In genomic region chr5:151680944-151681427, GRCh38 we compare ENCODE assay signal across 13 cellular contexts. TPM values are rescaled to one million over a fixed set of nuclear protein-coding genes. Genes with fewer than 3 reads are reported as not detected.
DNase-seq lines count a peak whose midpoint lies in the region; ATAC-seq and TF ChIP-seq lines count a peak whose summit lies in the region.
"Had no signal": no experiment of that assay in that cellular context is flagged by ENCODE, and none has a peak within 500 bp of the region (broad histone marks: within the 10 kb centered on the region; RNA-seq: fewer than 3 reads in every experiment).

No MANE protein-coding gene starts in this region.

- no peak overlapping the region for H2AFZ ChIP-seq in osteoblast (ENCODE audit: low read length)

- TF ChIP-seq POLR2A in adrenal gland (IDR thresholded peaks at IDR 0.05) (no peak), gastroesophageal sphincter (IDR thresholded peaks at IDR 0.05) (no peak), upper lobe of left lung (IDR thresholded peaks at IDR 0.05) (no peak)

- DNase-seq in adrenal gland (no peak), osteoblast (ENCODE audit: insufficient read length, low spot score, missing footprints) (no peak), upper lobe of left lung (no peak), NCI-H510A (lab: John Stamatoyannopoulos, UW) (no peak)
- DNase-seq: activated CD4-positive, alpha-beta T cell treated with anti-CD3 and anti-CD28 coated beads, Interleukin-2, amount 50 U/mL, for 4 hours; cortex of kidney; NCI-H2029; small intestine; T-helper 17 cell had no signal

- H3K4me1 ChIP-seq in adrenal gland (replicated peaks in 1 of 2), result peaks cover 87 to 90% of the 10 kb centered on the region in 2 donors
- peaks cover 15 to 100% (median 60%) of the 10 kb centered on the region in 3 donors for H3K4me1 ChIP-seq in gastroesophageal sphincter
- H3K4me1 ChIP-seq in osteoblast (ENCODE audit: insufficient read depth, low read length), result peaks cover 87% of the 10 kb centered on the region
- peaks cover 71 to 78% (median 76%) of the 10 kb centered on the region in 4 donors for H3K4me1 ChIP-seq in upper lobe of left lung

- H3K27me3 ChIP-seq in adrenal gland, result no peaks in the 10 kb centered on the region
- no peaks in the 10 kb centered on the region for H3K27me3 ChIP-seq in gastroesophageal sphincter
- no peaks in the 10 kb centered on the region for H3K27me3 ChIP-seq in osteoblast (ENCODE audit: insufficient read depth, low read length)
- no peaks in the 10 kb centered on the region for H3K27me3 ChIP-seq in upper lobe of left lung

- H3K36me3 ChIP-seq in adrenal gland (replicated peaks in 1 of 2), result peaks cover 0 to 13% of the 10 kb centered on the region in 2 donors
- no peaks in the 10 kb centered on the region for H3K36me3 ChIP-seq in gastroesophageal sphincter
- peaks cover 90% of the 10 kb centered on the region for H3K36me3 ChIP-seq in osteoblast (ENCODE audit: insufficient read depth, low read length)
- H3K36me3 ChIP-seq in upper lobe of left lung, result peaks cover 0 to 26% (median 2%) of the 10 kb centered on the region in 4 donors

- intact Hi-C loops in adrenal gland (cut with DNase I), result no loop called here

- no peak for ATAC-seq in gastroesophageal sphincter
- ATAC-seq in upper lobe of left lung (ENCODE audit: low FRiP score in 2 of 2), result no peak
- no peak for ATAC-seq in GM18907 (IDR thresholded peaks at IDR 0.05; ENCODE audit: unreplicated experiment)
- no peak for ATAC-seq in GM21717 (IDR thresholded peaks at IDR 0.05; ENCODE audit: unreplicated experiment)
- ATAC-seq: T-helper 17 cell had no signal

- WGBS in adrenal gland, 4 donors, result 61 to 68% (median 62%) methylated on average over 4 to 5 of the region's 5 CpGs
- WGBS in gastroesophageal sphincter (ENCODE audit: low coverage in 1 of 2), 2 donors, result 59 to 83% methylated on average over 2 to 3 of the region's 5 CpGs
- WGBS in upper lobe of left lung, 2 donors, result 58 to 80% methylated on average over 4 to 5 of the region's 5 CpGs

- H4K20me1 ChIP-seq in osteoblast (ENCODE audit: insufficient read depth, low read length), result peaks cover 94% of the 10 kb centered on the region

- H3K9me3 ChIP-seq in adrenal gland (replicated peaks in 1 of 3) (no peaks in the 10 kb centered on the region), gastroesophageal sphincter (no peaks in the 10 kb centered on the region), osteoblast (ENCODE audit: low read depth, low read length) (no peaks in the 10 kb centered on the region), upper lobe of left lung (no peaks in the 10 kb centered on the region)

- peak overlapping the region; percentile 99 for H3K4me2 ChIP-seq in osteoblast (ENCODE audit: insufficient read depth, low read length)
- H3K4me2 ChIP-seq: KMS-11 had no signal

- peak overlapping the region in 3 of 5 donors; percentile 82 to 86 (median 85) for H3K27ac ChIP-seq in adrenal gland
- H3K27ac ChIP-seq in gastroesophageal sphincter, result peak overlapping the region in 3 of 4 donors; percentile 66 to 86 (median 84)
- H3K27ac ChIP-seq in osteoblast (ENCODE audit: low read depth, low read length), result peak overlapping the region; percentile 89
- H3K27ac ChIP-seq in upper lobe of left lung, result peak overlapping the region; percentile 41 to 91 (median 78)
- H3K27ac ChIP-seq: KMS-11 had no signal

- TF ChIP-seq EP300 in gastroesophageal sphincter (IDR thresholded peaks at IDR 0.05) (no peak), upper lobe of left lung (IDR thresholded peaks at IDR 0.05) (no peak)

- no peak for TF ChIP-seq CTCF in adrenal gland (IDR thresholded peaks at IDR 0.05)
- no peak for TF ChIP-seq CTCF in gastroesophageal sphincter (IDR thresholded peaks at IDR 0.05)
- TF ChIP-seq CTCF in osteoblast (IDR thresholded peaks at IDR 0.05; ENCODE audit: extremely low read depth, low read depth, low read length), result no peak
- no peak for TF ChIP-seq CTCF in upper lobe of left lung (IDR thresholded peaks at IDR 0.05)

- H3K4me3 ChIP-seq in adrenal gland, result peak overlapping the region in 1 of 4 donors; percentile 20
- peak overlapping the region in 1 of 2 donors; percentile 8 for H3K4me3 ChIP-seq in gastroesophageal sphincter
- H3K4me3 ChIP-seq in osteoblast (ENCODE audit: insufficient read depth, low read length), result peak overlapping the region; percentile 100
- no peak overlapping the region for H3K4me3 ChIP-seq in upper lobe of left lung

- peaks cover 99% of the 10 kb centered on the region for H3K79me2 ChIP-seq in osteoblast (ENCODE audit: insufficient read depth, low read length)

RNA-seq across cellular contexts. Expression of gene SPARC, which starts 5.7 kb away (rescaled TPM):
- total RNA-seq in adrenal gland, result 1,000 to 10,000 TPM in 4 of 8 donors, 100 to 1,000 TPM in 4; 478 to 3,013 (median 1,213) TPM
- 1,000 to 10,000 TPM in 1 of 3 donors, 100 to 1,000 TPM in 2; 145 to 2,674 (median 298) TPM for polyA plus RNA-seq in adrenal gland
- 100 to 1,000 TPM; 194 to 521 (median 352) TPM for total RNA-seq in gastroesophageal sphincter
- total RNA-seq in osteoblast, result 4,046 and 4,600 TPM in 2 replicates
- total RNA-seq in upper lobe of left lung, result 1,000 to 10,000 TPM in 1 of 6 donors, 100 to 1,000 TPM in 5; 234 to 1,553 (median 581) TPM
